1 cellular context compared by ENCODE assay signal in genomic region chr15:77622212-77622941, GRCh38.
A peak's percentile ranks its signal among the peaks of the same experiment; 100 is the strongest.
TF ChIP-seq lines count a peak whose summit lies in the region.

No MANE protein-coding gene starts in this region.

TF ChIP-seq in K562, 482 proteins besides CTCF, POLR2A, EP300 and RAD21 (continued from another document and continues in another):
- TF ChIP-seq, protein P1, sequence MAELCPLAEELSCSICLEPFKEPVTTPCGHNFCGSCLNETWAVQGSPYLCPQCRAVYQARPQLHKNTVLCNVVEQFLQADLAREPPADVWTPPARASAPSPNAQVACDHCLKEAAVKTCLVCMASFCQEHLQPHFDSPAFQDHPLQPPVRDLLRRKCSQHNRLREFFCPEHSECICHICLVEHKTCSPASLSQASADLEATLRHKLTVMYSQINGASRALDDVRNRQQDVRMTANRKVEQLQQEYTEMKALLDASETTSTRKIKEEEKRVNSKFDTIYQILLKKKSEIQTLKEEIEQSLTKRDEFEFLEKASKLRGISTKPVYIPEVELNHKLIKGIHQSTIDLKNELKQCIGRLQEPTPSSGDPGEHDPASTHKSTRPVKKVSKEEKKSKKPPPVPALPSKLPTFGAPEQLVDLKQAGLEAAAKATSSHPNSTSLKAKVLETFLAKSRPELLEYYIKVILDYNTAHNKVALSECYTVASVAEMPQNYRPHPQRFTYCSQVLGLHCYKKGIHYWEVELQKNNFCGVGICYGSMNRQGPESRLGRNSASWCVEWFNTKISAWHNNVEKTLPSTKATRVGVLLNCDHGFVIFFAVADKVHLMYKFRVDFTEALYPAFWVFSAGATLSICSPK (IDR thresholded peaks at IDR 0.05; ENCODE audit: borderline replicate concordance): no peak
- TF ChIP-seq NR2F6 (CRISPR knock-in tag; IDR thresholded peaks at IDR 0.05) (no peak), ZNF551 (CRISPR knock-in tag; IDR thresholded peaks at IDR 0.05) (no peak), GABPB2 (CRISPR knock-in tag; conservative IDR thresholded peaks at IDR 0.05) (no peak), SLC30A9 (CRISPR knock-in tag; IDR thresholded peaks at IDR 0.05) (no peak), PRPF4 (IDR thresholded peaks at IDR 0.05; ENCODE audit: insufficient read depth, low read depth, low read length, poor library complexity, severe bottlenecking) (no peak), ELF4 (CRISPR knock-in tag; IDR thresholded peaks at IDR 0.05) (no peak), KHSRP (IDR thresholded peaks at IDR 0.05) (no peak), RBBP5 (IDR thresholded peaks at IDR 0.05; ENCODE audit: borderline replicate concordance, insufficient read depth, low read length, poor library complexity, severe bottlenecking) (peak; percentile 64), ZBTB2 (IDR thresholded peaks at IDR 0.05) (peak; percentile 10; the same call in 1 of the 2 replicates), ZFX (CRISPR knock-in tag; IDR thresholded peaks at IDR 0.05) (peak; percentile 51), ZNF707 (CRISPR knock-in tag; conservative IDR thresholded peaks at IDR 0.05) (no peak), ETS2 (tag; IDR thresholded peaks at IDR 0.05; ENCODE audit: borderline replicate concordance, poor library complexity, severe bottlenecking) (no peak), FOXO4 (CRISPR knock-in tag; IDR thresholded peaks at IDR 0.05) (no peak), MYBL2 (IDR thresholded peaks at IDR 0.05; ENCODE audit: low read depth) (no peak), MYBL2 (CRISPR knock-in tag; IDR thresholded peaks at IDR 0.05; ENCODE audit: borderline replicate concordance) (no peak), CXXC5 (CRISPR knock-in tag; IDR thresholded peaks at IDR 0.05) (peak; percentile 66; the same call in 1 of the 2 replicates), ETV5 (CRISPR knock-in tag; IDR thresholded peaks at IDR 0.05; ENCODE audit: low read depth) (0 out of 2 replicates have a peak, but pooled peaks have one; percentile 46), ZSCAN29 (IDR thresholded peaks at IDR 0.05) (0 out of 2 replicates have a peak, but pooled peaks have one; percentile 54), ZNF23 (CRISPR knock-in tag; IDR thresholded peaks at IDR 0.05) (no peak), RBFOX2 (IDR thresholded peaks at IDR 0.05; ENCODE audit: low read depth, low read length) (0 out of 2 replicates have a peak, but pooled peaks have one; percentile 2), RUNX1 (IDR thresholded peaks at IDR 0.05; ENCODE audit: low read depth) (no peak), ZFPM2 (CRISPR knock-in tag; IDR thresholded peaks at IDR 0.05) (no peak), NFIX (CRISPR knock-in tag; IDR thresholded peaks at IDR 0.05; ENCODE audit: low read depth) (no peak), GATA2 (CRISPR knock-in tag; IDR thresholded peaks at IDR 0.05) (peak; percentile 36; the same call in 1 of the 2 replicates), NFRKB (IDR thresholded peaks at IDR 0.05; ENCODE audit: low read depth) (peak; percentile 83), HOXB6 (CRISPR knock-in tag; IDR thresholded peaks at IDR 0.05; ENCODE audit: borderline replicate concordance) (no peak), ZBTB49 (CRISPR knock-in tag; IDR thresholded peaks at IDR 0.05; ENCODE audit: borderline replicate concordance) (no peak), TCF3 (CRISPR knock-in tag; IDR thresholded peaks at IDR 0.05) (peak; percentile 63), CBX3 (IDR thresholded peaks at IDR 0.05; ENCODE audit: borderline replicate concordance in 1 of 2, low read length in 2 of 2) (no peak), L3MBTL2 (IDR thresholded peaks at IDR 0.05) (peak; percentile 66), CBFA2T3 (IDR thresholded peaks at IDR 0.05) (peak; percentile 68), MEIS2 (IDR thresholded peaks at IDR 0.05; ENCODE audit: partially characterized antibody) (no peak), ZBTB1 (CRISPR knock-in tag; IDR thresholded peaks at IDR 0.05; ENCODE audit: borderline replicate concordance, low read depth) (no peak), ELF2 (CRISPR knock-in tag; IDR thresholded peaks at IDR 0.05) (no peak), PHTF2 (CRISPR knock-in tag; IDR thresholded peaks at IDR 0.05) (no peak), TAF7 (tag; IDR thresholded peaks at IDR 0.05) (0 out of 2 replicates have a peak, but pooled peaks have one; percentile 20), SMARCE1 (IDR thresholded peaks at IDR 0.05) (0 out of 2 replicates have a peak, but pooled peaks have one; percentile 7), TAF15 (IDR thresholded peaks at IDR 0.05; ENCODE audit: low read depth, low read length) (no peak), CHD2 (IDR thresholded peaks at IDR 0.05; ENCODE audit: low read depth, low read length) (peak; percentile 39), NR2C1 (IDR thresholded peaks at IDR 0.05) (no peak), NR2C1 (tag; IDR thresholded peaks at IDR 0.05) (peak; percentile 50; the same call in 1 of the 2 replicates), EP400 (IDR thresholded peaks at IDR 0.05) (peak; percentile 67; the same call in 1 of the 2 replicates), MTA3 (IDR thresholded peaks at IDR 0.05; ENCODE audit: borderline replicate concordance) (0 out of 2 replicates have a peak, but pooled peaks have one; percentile 18), HDAC2 (IDR thresholded peaks at IDR 0.05) (no peak)
- TF ChIP-seq, protein P2, sequence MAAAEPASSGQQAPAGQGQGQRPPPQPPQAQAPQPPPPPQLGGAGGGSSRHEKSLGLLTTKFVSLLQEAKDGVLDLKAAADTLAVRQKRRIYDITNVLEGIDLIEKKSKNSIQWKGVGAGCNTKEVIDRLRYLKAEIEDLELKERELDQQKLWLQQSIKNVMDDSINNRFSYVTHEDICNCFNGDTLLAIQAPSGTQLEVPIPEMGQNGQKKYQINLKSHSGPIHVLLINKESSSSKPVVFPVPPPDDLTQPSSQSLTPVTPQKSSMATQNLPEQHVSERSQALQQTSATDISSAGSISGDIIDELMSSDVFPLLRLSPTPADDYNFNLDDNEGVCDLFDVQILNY (CRISPR knock-in tag; IDR thresholded peaks at IDR 0.05): no peak
- TF ChIP-seq, protein P3, sequence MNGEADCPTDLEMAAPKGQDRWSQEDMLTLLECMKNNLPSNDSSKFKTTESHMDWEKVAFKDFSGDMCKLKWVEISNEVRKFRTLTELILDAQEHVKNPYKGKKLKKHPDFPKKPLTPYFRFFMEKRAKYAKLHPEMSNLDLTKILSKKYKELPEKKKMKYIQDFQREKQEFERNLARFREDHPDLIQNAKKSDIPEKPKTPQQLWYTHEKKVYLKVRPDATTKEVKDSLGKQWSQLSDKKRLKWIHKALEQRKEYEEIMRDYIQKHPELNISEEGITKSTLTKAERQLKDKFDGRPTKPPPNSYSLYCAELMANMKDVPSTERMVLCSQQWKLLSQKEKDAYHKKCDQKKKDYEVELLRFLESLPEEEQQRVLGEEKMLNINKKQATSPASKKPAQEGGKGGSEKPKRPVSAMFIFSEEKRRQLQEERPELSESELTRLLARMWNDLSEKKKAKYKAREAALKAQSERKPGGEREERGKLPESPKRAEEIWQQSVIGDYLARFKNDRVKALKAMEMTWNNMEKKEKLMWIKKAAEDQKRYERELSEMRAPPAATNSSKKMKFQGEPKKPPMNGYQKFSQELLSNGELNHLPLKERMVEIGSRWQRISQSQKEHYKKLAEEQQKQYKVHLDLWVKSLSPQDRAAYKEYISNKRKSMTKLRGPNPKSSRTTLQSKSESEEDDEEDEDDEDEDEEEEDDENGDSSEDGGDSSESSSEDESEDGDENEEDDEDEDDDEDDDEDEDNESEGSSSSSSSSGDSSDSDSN (IDR thresholded peaks at IDR 0.05; ENCODE audit: borderline replicate concordance in 1 of 2, low read depth in 2 of 2, low read length in 2 of 2): 0 out of 4 replicates have a peak, but pooled peaks of 1 of the 2 experiments have one; percentile 38
- TF ChIP-seq, protein P4, sequence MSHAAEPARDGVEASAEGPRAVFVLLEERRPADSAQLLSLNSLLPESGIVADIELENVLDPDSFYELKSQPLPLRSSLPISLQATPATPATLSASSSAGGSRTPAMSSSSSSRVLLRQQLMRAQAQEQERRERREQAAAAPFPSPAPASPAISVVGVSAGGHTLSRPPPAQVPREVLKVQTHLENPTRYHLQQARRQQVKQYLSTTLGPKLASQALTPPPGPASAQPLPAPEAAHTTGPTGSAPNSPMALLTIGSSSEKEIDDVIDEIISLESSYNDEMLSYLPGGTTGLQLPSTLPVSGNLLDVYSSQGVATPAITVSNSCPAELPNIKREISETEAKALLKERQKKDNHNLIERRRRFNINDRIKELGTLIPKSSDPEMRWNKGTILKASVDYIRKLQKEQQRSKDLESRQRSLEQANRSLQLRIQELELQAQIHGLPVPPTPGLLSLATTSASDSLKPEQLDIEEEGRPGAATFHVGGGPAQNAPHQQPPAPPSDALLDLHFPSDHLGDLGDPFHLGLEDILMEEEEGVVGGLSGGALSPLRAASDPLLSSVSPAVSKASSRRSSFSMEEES (CRISPR knock-in tag; IDR thresholded peaks at IDR 0.05): no peak
- TF ChIP-seq, protein P5, sequence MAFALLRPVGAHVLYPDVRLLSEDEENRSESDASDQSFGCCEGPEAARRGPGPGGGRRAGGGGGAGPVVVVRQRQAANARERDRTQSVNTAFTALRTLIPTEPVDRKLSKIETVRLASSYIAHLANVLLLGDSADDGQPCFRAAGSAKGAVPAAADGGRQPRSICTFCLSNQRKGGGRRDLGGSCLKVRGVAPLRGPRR (CRISPR knock-in tag; IDR thresholded peaks at IDR 0.05): no peak
- TF ChIP-seq, protein P6, sequence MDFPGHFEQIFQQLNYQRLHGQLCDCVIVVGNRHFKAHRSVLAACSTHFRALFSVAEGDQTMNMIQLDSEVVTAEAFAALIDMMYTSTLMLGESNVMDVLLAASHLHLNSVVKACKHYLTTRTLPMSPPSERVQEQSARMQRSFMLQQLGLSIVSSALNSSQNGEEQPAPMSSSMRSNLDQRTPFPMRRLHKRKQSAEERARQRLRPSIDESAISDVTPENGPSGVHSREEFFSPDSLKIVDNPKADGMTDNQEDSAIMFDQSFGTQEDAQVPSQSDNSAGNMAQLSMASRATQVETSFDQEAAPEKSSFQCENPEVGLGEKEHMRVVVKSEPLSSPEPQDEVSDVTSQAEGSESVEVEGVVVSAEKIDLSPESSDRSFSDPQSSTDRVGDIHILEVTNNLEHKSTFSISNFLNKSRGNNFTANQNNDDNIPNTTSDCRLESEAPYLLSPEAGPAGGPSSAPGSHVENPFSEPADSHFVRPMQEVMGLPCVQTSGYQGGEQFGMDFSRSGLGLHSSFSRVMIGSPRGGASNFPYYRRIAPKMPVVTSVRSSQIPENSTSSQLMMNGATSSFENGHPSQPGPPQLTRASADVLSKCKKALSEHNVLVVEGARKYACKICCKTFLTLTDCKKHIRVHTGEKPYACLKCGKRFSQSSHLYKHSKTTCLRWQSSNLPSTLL (IDR thresholded peaks at IDR 0.05): peak; percentile 19; the same call in 1 of the 2 replicates
- TF ChIP-seq, protein P7, sequence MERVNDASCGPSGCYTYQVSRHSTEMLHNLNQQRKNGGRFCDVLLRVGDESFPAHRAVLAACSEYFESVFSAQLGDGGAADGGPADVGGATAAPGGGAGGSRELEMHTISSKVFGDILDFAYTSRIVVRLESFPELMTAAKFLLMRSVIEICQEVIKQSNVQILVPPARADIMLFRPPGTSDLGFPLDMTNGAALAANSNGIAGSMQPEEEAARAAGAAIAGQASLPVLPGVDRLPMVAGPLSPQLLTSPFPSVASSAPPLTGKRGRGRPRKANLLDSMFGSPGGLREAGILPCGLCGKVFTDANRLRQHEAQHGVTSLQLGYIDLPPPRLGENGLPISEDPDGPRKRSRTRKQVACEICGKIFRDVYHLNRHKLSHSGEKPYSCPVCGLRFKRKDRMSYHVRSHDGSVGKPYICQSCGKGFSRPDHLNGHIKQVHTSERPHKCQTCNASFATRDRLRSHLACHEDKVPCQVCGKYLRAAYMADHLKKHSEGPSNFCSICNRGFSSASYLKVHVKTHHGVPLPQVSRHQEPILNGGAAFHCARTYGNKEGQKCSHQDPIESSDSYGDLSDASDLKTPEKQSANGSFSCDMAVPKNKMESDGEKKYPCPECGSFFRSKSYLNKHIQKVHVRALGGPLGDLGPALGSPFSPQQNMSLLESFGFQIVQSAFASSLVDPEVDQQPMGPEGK (CRISPR knock-in tag; IDR thresholded peaks at IDR 0.05; ENCODE audit: borderline replicate concordance): no peak
